ENCODE assay signal across 14 cellular contexts in the genomic region with DNA sequence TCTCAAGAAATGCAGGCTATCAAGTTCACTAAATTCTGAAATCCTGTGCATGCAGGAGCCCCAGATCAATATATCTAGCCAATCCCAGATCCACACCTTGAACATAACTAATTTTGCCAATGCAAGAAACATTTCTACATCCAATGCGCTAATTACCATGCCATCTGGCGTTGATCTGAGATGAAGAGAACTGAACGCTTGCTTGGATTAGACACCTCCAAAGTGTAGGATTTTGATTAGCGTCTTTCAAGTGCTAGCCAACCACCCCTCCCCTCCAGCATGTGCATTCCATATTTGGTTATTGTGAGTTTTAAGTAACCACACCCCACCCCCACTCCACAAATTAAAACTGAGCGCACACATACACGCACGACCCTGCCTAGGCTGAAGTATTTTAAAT.
DNase-seq lines count a peak whose midpoint lies in the region.
"Had no signal": no experiment of that assay in that cellular context is flagged by ENCODE, and none has a peak within 500 bp of the region (broad histone marks: within the 10 kb centered on the region; RNA-seq: fewer than 3 reads in every experiment).

No MANE protein-coding gene starts in this region.

- peak overlapping the region; percentile 62 for H2AK5ac ChIP-seq in mesenchymal stem cell (ENCODE audit: low read length, severe bottlenecking)

- no peak overlapping the region for H2BK12ac ChIP-seq in mesenchymal stem cell (ENCODE audit: low read length in 2 of 2)

- no peak overlapping the region for H2BK5ac ChIP-seq in mesenchymal stem cell (ENCODE audit: low read depth, low read length, poor library complexity, severe bottlenecking)

- H4K91ac ChIP-seq in mesenchymal stem cell (ENCODE audit: low read length), result no peak overlapping the region

- H2BK120ac ChIP-seq in mesenchymal stem cell (ENCODE audit: low read depth, low read length), result no peak overlapping the region

- no peaks in the 10 kb centered on the region for H3K4me1 Mint-ChIP-seq in immature natural killer cell
- H3K4me1 Mint-ChIP-seq: CD14-positive monocyte; CD8-positive, alpha-beta memory T cell had no signal

- H3K9me3 Mint-ChIP-seq in immature natural killer cell, result peaks cover 1 to 22% (median 9%) of the 10 kb centered on the region in 6 donors

- H3K18ac ChIP-seq in mesenchymal stem cell (ENCODE audit: low read depth in 1 of 2, low read length in 2 of 2), result no peak overlapping the region

- H3K4me2 ChIP-seq in mesenchymal stem cell (ENCODE audit: low read length, poor library complexity, severe bottlenecking), result no peak overlapping the region

- H3K4ac ChIP-seq in mesenchymal stem cell (ENCODE audit: low read depth in 1 of 2, low read length in 2 of 2), result no peak overlapping the region

- H3K23ac ChIP-seq in mesenchymal stem cell (ENCODE audit: low read length in 2 of 2), result no peak overlapping the region

- WGBS in mesenchymal stem cell, result 96% methylated on average over 7 of the region's 7 CpGs

- no peaks in the 10 kb centered on the region for H3K27me3 Mint-ChIP-seq in immature natural killer cell (ENCODE audit: low read depth in 3 of 3)
- H3K27me3 Mint-ChIP-seq: CD8-positive, alpha-beta memory T cell had no signal

- H3K36me3 ChIP-seq in mesenchymal stem cell (ENCODE audit: control insufficient read depth in 1 of 2, insufficient read depth in 2 of 2, low read depth in 1 of 2, low read length in 2 of 2), result no peaks in the 10 kb centered on the region

- peaks cover 2% of the 10 kb centered on the region for H3K9me3 ChIP-seq in mesenchymal stem cell (ENCODE audit: control insufficient read depth, low read length)

- H3K27ac ChIP-seq in mesenchymal stem cell (ENCODE audit: low read length, poor library complexity, severe bottlenecking), result peak overlapping the region; percentile 15
- H3K27ac ChIP-seq in substantia nigra (ENCODE audit: low read depth, low read length, poor library complexity, severe bottlenecking), result no peak overlapping the region
- H3K27ac ChIP-seq: 22Rv1, GM23248 had no signal

- no peak overlapping the region for H3K9ac ChIP-seq in mesenchymal stem cell (ENCODE audit: low read length)
- H3K9ac ChIP-seq: GM23248 had no signal

- DNase-seq in D341Med (ENCODE audit: low spot score) (peak; percentile 69), NCI-H2171 (lab: John Stamatoyannopoulos, UW) (peak; percentile 59), NCI-H82 (lab: John Stamatoyannopoulos, UW) (peak; percentile 92), mesenchymal stem cell (no peak), substantia nigra (lab: John Stamatoyannopoulos, UW) (no peak), OCI-M2 (lab: John Stamatoyannopoulos, UW; ENCODE audit: unreplicated experiment) (no peak), immature natural killer cell (no peak)
- DNase-seq: CD8-positive, alpha-beta memory T cell; DMS79; EL; GM23248; H7 had no signal

- H3K27ac Mint-ChIP-seq in immature natural killer cell, result no peak overlapping the region
- H3K27ac Mint-ChIP-seq: CD14-positive monocyte; CD8-positive, alpha-beta memory T cell had no signal

- H3K27me3 ChIP-seq in mesenchymal stem cell (ENCODE audit: control insufficient read depth in 1 of 2, insufficient read depth in 1 of 2, low read length in 2 of 2), result no peaks in the 10 kb centered on the region

- H2AFZ ChIP-seq in mesenchymal stem cell (ENCODE audit: low read depth, low read length), result no peak overlapping the region
- H2AFZ ChIP-seq: GM23248 had no signal

- peak overlapping the region; percentile 30 for H4K8ac ChIP-seq in mesenchymal stem cell (ENCODE audit: low read length)

- no peak overlapping the region for H3K4me3 ChIP-seq in mesenchymal stem cell (ENCODE audit: insufficient read depth in 1 of 2, low read depth in 1 of 2, low read length in 2 of 2)
- H3K4me3 ChIP-seq: GM23248 had no signal

- H3K14ac ChIP-seq in mesenchymal stem cell (ENCODE audit: low read length in 2 of 2), result no peak overlapping the region

- peaks cover 2% of the 10 kb centered on the region for H3K4me1 ChIP-seq in mesenchymal stem cell (ENCODE audit: control insufficient read depth, insufficient read depth, low read depth, low read length)

- H3K4me3 Mint-ChIP-seq in immature natural killer cell, result no peak overlapping the region
- H3K4me3 Mint-ChIP-seq: CD14-positive monocyte; CD8-positive, alpha-beta memory T cell had no signal

- no peak overlapping the region for H2BK15ac ChIP-seq in mesenchymal stem cell (ENCODE audit: low read depth, poor library complexity, severe bottlenecking)

- no peaks in the 10 kb centered on the region for H3K36me3 Mint-ChIP-seq in immature natural killer cell
- H3K36me3 Mint-ChIP-seq: CD14-positive monocyte; CD8-positive, alpha-beta memory T cell had no signal

- no peaks in the 10 kb centered on the region for H3K79me1 ChIP-seq in mesenchymal stem cell (replicated peaks; ENCODE audit: low read length, poor library complexity, severe bottlenecking)

Comparison
In these comparisons a context has a peak if more than half of its experiments do, and no peak if none do; other contexts are left out.
1. DNase-seq: peak in D341Med (single experiment), NCI-H2171 (single experiment) and NCI-H82 (single experiment); none in mesenchymal stem cell (single experiment), substantia nigra (0 of 49), OCI-M2 (single experiment) and immature natural killer cell (0 of 3).